ENCODE assay signal across 1 cellular context in the genomic region with DNA sequence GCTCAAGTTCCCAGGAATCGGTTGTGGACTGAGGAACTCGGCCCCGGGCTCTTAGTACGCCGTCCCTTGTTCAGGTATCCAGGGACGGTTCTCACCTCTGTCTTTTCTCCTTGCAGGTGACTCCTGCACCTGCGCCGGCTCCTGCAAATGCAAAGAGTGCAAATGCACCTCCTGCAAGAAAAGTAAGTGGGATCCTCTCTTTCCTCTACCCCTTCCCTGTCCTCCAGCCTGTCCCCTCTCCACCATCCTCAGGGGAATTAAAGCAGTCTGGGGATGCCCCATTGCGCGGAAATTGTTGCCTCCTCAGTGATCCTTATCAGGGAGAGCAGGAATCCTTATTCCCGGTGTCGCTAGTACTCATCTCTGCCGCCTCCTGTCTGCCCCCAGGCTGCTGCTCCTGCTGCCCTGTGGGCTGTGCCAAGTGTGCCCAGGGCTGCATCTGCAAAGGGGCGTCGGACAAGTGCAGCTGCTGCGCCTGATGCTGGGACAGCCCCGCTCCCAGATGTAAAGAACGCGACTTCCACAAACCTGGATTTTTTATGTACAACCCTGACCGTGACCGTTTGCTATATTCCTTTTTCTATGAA.
TF ChIP-seq lines count a peak whose summit lies in the region.

No MANE protein-coding gene starts in this region.

TF ChIP-seq in neural cell, 6 proteins besides CTCF, POLR2A, EP300 and RAD21 (continued from another document):
- TF ChIP-seq, protein P1, sequence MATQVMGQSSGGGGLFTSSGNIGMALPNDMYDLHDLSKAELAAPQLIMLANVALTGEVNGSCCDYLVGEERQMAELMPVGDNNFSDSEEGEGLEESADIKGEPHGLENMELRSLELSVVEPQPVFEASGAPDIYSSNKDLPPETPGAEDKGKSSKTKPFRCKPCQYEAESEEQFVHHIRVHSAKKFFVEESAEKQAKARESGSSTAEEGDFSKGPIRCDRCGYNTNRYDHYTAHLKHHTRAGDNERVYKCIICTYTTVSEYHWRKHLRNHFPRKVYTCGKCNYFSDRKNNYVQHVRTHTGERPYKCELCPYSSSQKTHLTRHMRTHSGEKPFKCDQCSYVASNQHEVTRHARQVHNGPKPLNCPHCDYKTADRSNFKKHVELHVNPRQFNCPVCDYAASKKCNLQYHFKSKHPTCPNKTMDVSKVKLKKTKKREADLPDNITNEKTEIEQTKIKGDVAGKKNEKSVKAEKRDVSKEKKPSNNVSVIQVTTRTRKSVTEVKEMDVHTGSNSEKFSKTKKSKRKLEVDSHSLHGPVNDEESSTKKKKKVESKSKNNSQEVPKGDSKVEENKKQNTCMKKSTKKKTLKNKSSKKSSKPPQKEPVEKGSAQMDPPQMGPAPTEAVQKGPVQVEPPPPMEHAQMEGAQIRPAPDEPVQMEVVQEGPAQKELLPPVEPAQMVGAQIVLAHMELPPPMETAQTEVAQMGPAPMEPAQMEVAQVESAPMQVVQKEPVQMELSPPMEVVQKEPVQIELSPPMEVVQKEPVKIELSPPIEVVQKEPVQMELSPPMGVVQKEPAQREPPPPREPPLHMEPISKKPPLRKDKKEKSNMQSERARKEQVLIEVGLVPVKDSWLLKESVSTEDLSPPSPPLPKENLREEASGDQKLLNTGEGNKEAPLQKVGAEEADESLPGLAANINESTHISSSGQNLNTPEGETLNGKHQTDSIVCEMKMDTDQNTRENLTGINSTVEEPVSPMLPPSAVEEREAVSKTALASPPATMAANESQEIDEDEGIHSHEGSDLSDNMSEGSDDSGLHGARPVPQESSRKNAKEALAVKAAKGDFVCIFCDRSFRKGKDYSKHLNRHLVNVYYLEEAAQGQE (IDR thresholded peaks at IDR 0.05; ENCODE audit: borderline replicate concordance) = no peak
- no peak for TF ChIP-seq POLR2AphosphoS5 (IDR thresholded peaks at IDR 0.05)
- TF ChIP-seq TAF1 (IDR thresholded peaks at IDR 0.05; ENCODE audit: low read depth) = no peak
